18 cellular contexts compared by ENCODE assay signal in genomic region chr4:94399721-94400120, GRCh38. TPM values are rescaled to one million over a fixed set of nuclear protein-coding genes. Genes with fewer than 3 reads are reported as not detected.
"Had no signal": no experiment of that assay in that cellular context is flagged by ENCODE, and none has a peak within 500 bp of the region (broad histone marks: within the 10 kb centered on the region; RNA-seq: fewer than 3 reads in every experiment).

No MANE protein-coding gene starts in this region.

- H3K4me3 Mint-ChIP-seq: immature natural killer cell; naive thymus-derived CD8-positive, alpha-beta T cell; type B pancreatic cell had no signal

- H3K4me1 ChIP-seq: sigmoid colon had no signal

- H3K36me3 Mint-ChIP-seq: immature natural killer cell; naive thymus-derived CD8-positive, alpha-beta T cell; type B pancreatic cell had no signal

- H3K4me3 ChIP-seq: sigmoid colon had no signal

- H3K27me3 ChIP-seq: neutrophil, sigmoid colon had no signal

- H3K36me3 ChIP-seq: neutrophil, sigmoid colon had no signal

- H3K27ac Mint-ChIP-seq: immature natural killer cell; naive thymus-derived CD8-positive, alpha-beta T cell; type B pancreatic cell had no signal

- H3K27ac ChIP-seq: neutrophil, sigmoid colon had no signal

- ATAC-seq: esophagus mucosa; naive thymus-derived CD8-positive, alpha-beta T cell had no signal

- DNase-seq: effector memory CD4-positive, alpha-beta T cell; immature natural killer cell; naive thymus-derived CD8-positive, alpha-beta T cell; sigmoid colon; small intestine; stimulated activated CD4-positive, alpha-beta T cell treated with anti-CD3 and anti-CD28 coated beads, Interleukin-2, amount 100 ng/mL, for 48 hours; stimulated activated naive CD4-positive, alpha-beta T cell treated with Interleukin-2 at 50 U/mL for 16 hours had no signal

- H3K9me3 Mint-ChIP-seq: immature natural killer cell, type B pancreatic cell had no signal

- H3K4me1 Mint-ChIP-seq: immature natural killer cell; naive thymus-derived CD8-positive, alpha-beta T cell had no signal

- H3K9me3 ChIP-seq: neutrophil, sigmoid colon had no signal

- H3K27me3 Mint-ChIP-seq: naive thymus-derived CD8-positive, alpha-beta T cell had no signal

RNA-seq across cellular contexts. Expression of gene HPGDS, which starts 57.1 kb away (rescaled TPM):
- total RNA-seq: esophagus mucosa; fibroblast of lung; glomerular endothelial cell; lung microvascular endothelial cell; mononuclear cell; naive thymus-derived CD8-positive, alpha-beta T cell; osteoblast; pulmonary artery endothelial cell had no signal
- polyA plus RNA-seq: fibroblast of lung, keratinocyte, neural cell had no signal
